ENCODE assay signal across 9 cellular contexts in the genomic region with DNA sequence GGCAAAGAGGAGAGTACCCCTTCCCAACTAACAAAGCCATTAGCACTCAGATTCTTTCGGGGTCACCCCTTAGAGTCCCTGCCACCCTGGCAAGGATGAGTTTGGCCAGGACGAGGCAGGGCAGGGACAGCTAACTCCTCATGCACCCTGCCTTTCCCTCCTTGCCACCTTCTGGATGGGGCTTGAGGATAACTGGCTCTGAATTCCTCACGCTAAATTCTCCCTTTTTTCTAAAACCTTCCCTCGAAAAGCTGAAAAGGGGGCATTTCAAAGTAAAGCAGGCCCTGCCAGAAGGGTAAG. TPM values are rescaled to one million over a fixed set of nuclear protein-coding genes. Genes with fewer than 3 reads are reported as not detected.
DNase-seq lines count a peak whose midpoint lies in the region; ATAC-seq and TF ChIP-seq lines count a peak whose summit lies in the region.
"Had no signal": no experiment of that assay in that cellular context is flagged by ENCODE, and none has a peak within 500 bp of the region (broad histone marks: within the 10 kb centered on the region; RNA-seq: fewer than 3 reads in every experiment).

No MANE protein-coding gene starts in this region.

- H3K27ac ChIP-seq in cardiac muscle cell, result peak overlapping the region; percentile 93
- H3K27ac ChIP-seq in vagina, result peak overlapping the region; percentile 99

- H3K4me1 ChIP-seq in cardiac muscle cell (ENCODE audit: low read depth) (peaks cover 55% of the 10 kb centered on the region), vagina (peaks cover 67% of the 10 kb centered on the region)

- H3K9me3 ChIP-seq in cardiac muscle cell (ENCODE audit: low read depth), result no peaks in the 10 kb centered on the region
- H3K9me3 ChIP-seq in vagina, result no peaks in the 10 kb centered on the region

- H3K27me3 ChIP-seq in cardiac muscle cell (no peaks in the 10 kb centered on the region), vagina (no peaks in the 10 kb centered on the region)

- H3K27me3 Mint-ChIP-seq in central memory CD8-positive, alpha-beta T cell, result no peaks in the 10 kb centered on the region
- H3K27me3 Mint-ChIP-seq in naive B cell, result peaks cover 0 to 8% (median 0%) of the 10 kb centered on the region in 3 donors

- H3K4me3 ChIP-seq in cardiac muscle cell, result no peak overlapping the region
- H3K4me3 ChIP-seq in vagina, result peak overlapping the region; percentile 12 to 75

- H3K9me3 Mint-ChIP-seq in central memory CD8-positive, alpha-beta T cell, result no peaks in the 10 kb centered on the region
- no peaks in the 10 kb centered on the region for H3K9me3 Mint-ChIP-seq in naive B cell

- TF ChIP-seq POLR2A in vagina (IDR thresholded peaks at IDR 0.05), result no peak

- no peak for DNase-seq in cardiac muscle cell (ENCODE audit: low read depth in 1 of 2, low spot score in 1 of 2)
- no peak for DNase-seq in left cardiac atrium
- DNase-seq in central memory CD8-positive, alpha-beta T cell (ENCODE audit: low spot score in 2 of 2), result no peak
- no peak for DNase-seq in naive B cell
- DNase-seq in vagina (ENCODE audit: extremely low spot score in 2 of 2), result no peak
- no peak for DNase-seq in NOMO-1 treated with DMSO at 0.1 percent for 48 hours (lab: John Stamatoyannopoulos, UW; ENCODE audit: unreplicated experiment)
- DNase-seq: NCI-H1105 treated with DMSO at 0.1 percent for 48 hours had no signal

- ATAC-seq in left cardiac atrium (no peak), naive B cell (ENCODE audit: low read depth in 2 of 2) (no peak), HG03432 (IDR thresholded peaks at IDR 0.05; ENCODE audit: unreplicated experiment) (no peak), GM19023 (IDR thresholded peaks at IDR 0.05; ENCODE audit: unreplicated experiment) (no peak)
- no peak for ATAC-seq in central memory CD8-positive, alpha-beta T cell (replicated peaks; ENCODE audit: extremely low read depth, poor library complexity, severe bottlenecking)

- intact Hi-C loops in left cardiac atrium (cut with DNase I), result loop anchor here in 1 of 2 donors (5.0 kb wide), 1 partner anchor 44 kb away; a partner anchor contains a TSS
- intact Hi-C loops in vagina (cut with DNase I), result no loop called here

- peak overlapping the region; percentile 72 for H3K27ac Mint-ChIP-seq in central memory CD8-positive, alpha-beta T cell (ENCODE audit: low read depth)
- H3K27ac Mint-ChIP-seq in naive B cell, result peak overlapping the region in 1 of 6 donors; percentile 92

- H3K4me1 Mint-ChIP-seq in central memory CD8-positive, alpha-beta T cell, result peaks cover 77% of the 10 kb centered on the region
- peaks cover 37 to 45% (median 37%) of the 10 kb centered on the region in 3 donors for H3K4me1 Mint-ChIP-seq in naive B cell

- TF ChIP-seq CTCF in cardiac muscle cell (IDR thresholded peaks at IDR 0.05; ENCODE audit: low read depth, low read length) (no peak), vagina (IDR thresholded peaks at IDR 0.05) (no peak)

- no peaks in the 10 kb centered on the region for H3K36me3 ChIP-seq in cardiac muscle cell
- H3K36me3 ChIP-seq in vagina, result peaks cover 0 to 11% of the 10 kb centered on the region in 2 donors

- H3K4me3 Mint-ChIP-seq in central memory CD8-positive, alpha-beta T cell, result peak overlapping the region; percentile 97
- peak overlapping the region in 7 of 8 donors; percentile 19 to 94 (median 82) for H3K4me3 Mint-ChIP-seq in naive B cell

- H3K36me3 Mint-ChIP-seq in central memory CD8-positive, alpha-beta T cell (ENCODE audit: insufficient read depth), result peaks cover 6% of the 10 kb centered on the region
- no peaks in the 10 kb centered on the region for H3K36me3 Mint-ChIP-seq in naive B cell

RNA-seq across cellular contexts. Expression of a gene that starts 9.1 kb away (rescaled TPM):
- total RNA-seq in cardiac muscle cell (15.5 and 30.4 TPM in 2 replicates), left cardiac atrium (10 to 100 TPM; 13.5 to 24.1 TPM), vagina (79.1 TPM)
- polyA plus RNA-seq in cardiac muscle cell (13.0 and 19.2 TPM in 2 replicates), naive B cell (ENCODE audit: low read depth in 6 of 6) (1 to 10 TPM in 2 of 6 donors, under 1 TPM in 2, not detected in 2; 0.78 to 2.2 (median 1.3) TPM)

RNA-seq across cellular contexts. Expression of a gene that starts 15.9 kb away (rescaled TPM):
- total RNA-seq in cardiac muscle cell (0.25 and 1.1 TPM in 2 replicates), left cardiac atrium (1 to 10 TPM in 1 of 2 donors, under 1 TPM in 1; 0.81 to 2.1 TPM), vagina (3.7 TPM)
- polyA plus RNA-seq in cardiac muscle cell (0.55 and 0.86 TPM in 2 replicates), naive B cell (ENCODE audit: low read depth in 6 of 6) (100 to 1,000 TPM in 1 of 6 donors, 10 to 100 TPM in 5; 63.2 to 174 (median 96.4) TPM)

RNA-seq across cellular contexts. Expression of a gene that starts 42.2 kb away (rescaled TPM):
- total RNA-seq in cardiac muscle cell, result 11.4 and 29.4 TPM in 2 replicates
- polyA plus RNA-seq in cardiac muscle cell, result 7.2 and 18.0 TPM in 2 replicates
- total RNA-seq in left cardiac atrium, result 10 to 100 TPM; 16.8 to 19.7 TPM
- 1 to 10 TPM in 4 of 6 donors, under 1 TPM in 2; 0.19 to 1.8 (median 1.1) TPM for polyA plus RNA-seq in naive B cell (ENCODE audit: low read depth in 6 of 6)
- 44.9 TPM for total RNA-seq in vagina

RNA-seq across cellular contexts. Expression of a gene that starts 42.4 kb away (rescaled TPM):
- total RNA-seq in cardiac muscle cell (15.6 and 20.5 TPM in 2 replicates), left cardiac atrium (10 to 100 TPM; 19.0 to 20.0 TPM), vagina (12.8 TPM)
- polyA plus RNA-seq in cardiac muscle cell (4.4 and 16.6 TPM in 2 replicates), naive B cell (ENCODE audit: low read depth in 6 of 6) (1 to 10 TPM; 1.8 to 6.0 (median 4.2) TPM)

RNA-seq across cellular contexts. Expression of a gene that starts 45.1 kb away (rescaled TPM):
- total RNA-seq in cardiac muscle cell (7.8 and 23.9 TPM in 2 replicates), left cardiac atrium (1 to 10 TPM in 1 of 2 donors, under 1 TPM in 1; 0.58 to 1.3 TPM), vagina (17.7 TPM)
- polyA plus RNA-seq in cardiac muscle cell (1.3 and 4.8 TPM in 2 replicates), naive B cell (ENCODE audit: low read depth in 6 of 6) (under 1 TPM in 3 of 6 donors, not detected in 3; 0.12 to 0.40 (median 0.23) TPM)
